ENCODE assay signal across 10 cellular contexts in genomic region chr6:159098636-159099106, GRCh38. TPM values are rescaled to one million over a fixed set of nuclear protein-coding genes. Genes with fewer than 3 reads are reported as not detected.
A peak's percentile ranks its signal among the peaks of the same experiment; 100 is the strongest.
DNase-seq lines count a peak whose midpoint lies in the region; TF ChIP-seq lines count a peak whose summit lies in the region.
"Had no signal": no experiment of that assay in that cellular context is flagged by ENCODE, and none has a peak within 500 bp of the region (broad histone marks: within the 10 kb centered on the region; RNA-seq: fewer than 3 reads in every experiment).

No MANE protein-coding gene starts in this region.

- no peak overlapping the region for H3K4me3 ChIP-seq in H7 (ENCODE audit: insufficient read depth, low read depth, low read length)
- H3K4me3 ChIP-seq: adrenal gland had no signal

- no peak for TF ChIP-seq CTCF in GM20000 (IDR thresholded peaks at IDR 0.05; ENCODE audit: extremely low read depth, missing control alignments)

- H3K27me3 ChIP-seq in H7 (ENCODE audit: control insufficient read depth, insufficient read depth, low read length), result no peaks in the 10 kb centered on the region
- H3K27me3 ChIP-seq: adrenal gland had no signal

- DNase-seq in GM20000 (ENCODE audit: low spot score) (peak; percentile 46), dermis blood vessel endothelial cell (peak; percentile 8), D341Med (ENCODE audit: low spot score) (no peak), NCI-H2196 (lab: John Stamatoyannopoulos, UW; ENCODE audit: unreplicated experiment) (no peak), H7 (no peak), pons (ENCODE audit: low spot score) (no peak)
- peak; percentile 76 to 78 for DNase-seq in activated CD4-positive, alpha-beta T cell treated with anti-CD3 and anti-CD28 coated beads for 4 hours
- DNase-seq in stimulated activated CD8-positive, alpha-beta memory T cell treated with anti-CD3 and anti-CD28 coated beads, Interleukin-12 subunit alpha, Interleukin-12 subunit beta, amount 100 ng/mL, for 4 hours (ENCODE audit: low read depth), result peak; percentile 54
- DNase-seq: KBM-7 had no signal

- no peaks in the 10 kb centered on the region for H3K36me3 ChIP-seq in H7 (replicated peaks; ENCODE audit: control insufficient read depth, insufficient read depth, low read length)
- H3K36me3 ChIP-seq: adrenal gland had no signal

RNA-seq across cellular contexts. Expression of gene TAGAP, which starts 53.9 kb away (rescaled TPM):
- total RNA-seq in dermis blood vessel endothelial cell, result not detected in 2 replicates
- not detected in 2 replicates for total RNA-seq in H7 (2014; rRNA removed; shearing (Covaris generic))

Comparison
In these comparisons a context has a peak if more than half of its experiments do, and no peak if none do; other contexts are left out.
1. DNase-seq: peak in GM20000 (single experiment), activated CD4-positive, alpha-beta T cell treated with anti-CD3 and anti-CD28 coated beads for 4 hours (2 of 2), dermis blood vessel endothelial cell (single experiment) and stimulated activated CD8-positive, alpha-beta memory T cell treated with anti-CD3 and anti-CD28 coated beads, Interleukin-12 subunit alpha, Interleukin-12 subunit beta, amount 100 ng/mL, for 4 hours (single experiment); none in D341Med (single experiment), NCI-H2196 (single experiment), H7 (single experiment) and pons (single experiment).